ENCODE assay signal across 7 cellular contexts in genomic region chr10:70672165-70672992, GRCh38.
DNase-seq lines count a peak whose midpoint lies in the region; ATAC-seq lines count a peak whose summit lies in the region.

ADAMTS14 (plus strand) TSS chr10:70672506; CDS start chr10:70672803, 297 bp downstream.

- no peak within 1 kb of the TSS for H3K9ac ChIP-seq in rectal smooth muscle tissue (ENCODE audit: low read length)

- no peak for ATAC-seq in GM21515 (IDR thresholded peaks at IDR 0.05; ENCODE audit: unreplicated experiment)
- ATAC-seq in GM18502 (IDR thresholded peaks at IDR 0.05; ENCODE audit: poor library complexity, unreplicated experiment), result no peak

- peaks cover 2% of the 10 kb centered on the region for H3K27me3 ChIP-seq in rectal smooth muscle tissue (ENCODE audit: control insufficient read depth, insufficient read depth, low read length)

- no peaks in the 10 kb centered on the region for H3K36me3 ChIP-seq in rectal smooth muscle tissue (ENCODE audit: control insufficient read depth, insufficient read depth, low read length)

- H3K4me3 ChIP-seq in rectal smooth muscle tissue (ENCODE audit: low read length), result peak within 1 kb of the TSS; percentile 48

- DNase-seq in GM03348 (ENCODE audit: low spot score), result peak; percentile 77
- DNase-seq in NCI-H1694 treated with DMSO at 0.1 percent for 48 hours (lab: John Stamatoyannopoulos, UW), result peak; percentile 38
- peak in 51 of 58 donors; percentile 14 to 90 (median 64) for DNase-seq in anterior cingulate cortex (lab: John Stamatoyannopoulos, UW)
- peak in 44 of 51 donors; percentile 11 to 89 (median 64) for DNase-seq in hypothalamus (lab: John Stamatoyannopoulos, UW)

- no peaks in the 10 kb centered on the region for H3K4me1 ChIP-seq in rectal smooth muscle tissue (ENCODE audit: control insufficient read depth, insufficient read depth, low read length)

- no peak within 1 kb of the TSS for H3K27ac ChIP-seq in rectal smooth muscle tissue (ENCODE audit: low read depth, low read length)
